In the genomic region with DNA sequence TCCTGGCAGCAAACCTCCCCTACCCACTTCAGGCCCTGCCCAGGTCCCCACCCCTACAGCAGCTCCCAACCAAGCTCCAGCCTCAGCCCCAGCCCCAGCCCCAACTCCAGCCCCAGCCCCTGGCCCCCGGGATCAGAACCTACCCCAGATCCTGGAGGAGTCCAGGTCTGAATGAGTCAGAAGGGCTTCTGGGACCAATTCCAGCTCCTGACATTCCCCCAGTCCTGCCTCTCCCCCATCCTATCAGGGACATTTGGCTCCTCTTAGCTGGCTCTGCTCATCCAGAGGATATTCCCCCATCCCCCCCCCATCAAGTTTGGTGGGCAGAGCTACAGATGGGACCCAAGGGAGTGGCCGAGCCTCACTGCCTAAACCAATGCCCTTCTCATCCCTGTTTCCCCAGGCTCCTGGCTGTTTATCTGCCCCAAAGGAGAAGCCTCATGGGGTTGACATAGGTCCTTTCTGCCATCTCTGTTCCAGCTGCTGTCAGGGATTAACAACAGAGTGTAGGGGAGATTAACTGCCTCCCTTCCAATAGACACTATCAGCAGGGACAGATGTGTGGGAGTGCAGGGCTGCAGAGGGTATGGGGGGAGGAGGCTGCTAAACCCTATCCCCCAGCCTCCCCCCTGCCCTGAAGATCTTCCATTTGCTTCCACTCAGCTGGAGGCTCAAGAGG, we compare ENCODE assay signal across 15 cellular contexts. TPM values are rescaled to one million over a fixed set of nuclear protein-coding genes. Genes with fewer than 3 reads are reported as not detected.
DNase-seq lines count a peak whose midpoint lies in the region; ATAC-seq, FAIRE-seq and TF ChIP-seq lines count a peak whose summit lies in the region.
"Had no signal": no experiment of that assay in that cellular context is flagged by ENCODE, and none has a peak within 500 bp of the region (broad histone marks: within the 10 kb centered on the region; RNA-seq: fewer than 3 reads in every experiment).

No MANE protein-coding gene starts in this region.

- TF ChIP-seq CTCF in WERI-Rb-1 (IDR thresholded peaks at IDR 0.05; ENCODE audit: low read depth, low read length) (no peak), heart left ventricle (IDR thresholded peaks at IDR 0.05) (no peak)

- 15 to 37% (median 37%) methylated on average over 2 of the region's 2 CpGs; no CpG with 5 or more reads in 1 of the 4 donors for WGBS in heart left ventricle, 4 donors

- H3K27ac ChIP-seq in WERI-Rb-1 = no peak overlapping the region
- H3K27ac ChIP-seq in heart left ventricle = peak overlapping the region in 1 of 12 donors; percentile 16
- H3K27ac ChIP-seq: transverse colon had no signal

- H3K4me3 ChIP-seq in WERI-Rb-1 (ENCODE audit: low read depth, low read length) (no peak overlapping the region), heart left ventricle (no peak overlapping the region)
- H3K4me3 ChIP-seq: HAP-1, transverse colon had no signal

- FAIRE-seq in RCC 7860 (lab: Jason Lieb, UNC) = no peak
- FAIRE-seq: frontal cortex, GM18507 had no signal

- peaks cover 0 to 11% (median 4%) of the 10 kb centered on the region in 12 donors for H3K4me1 ChIP-seq in heart left ventricle
- H3K4me1 ChIP-seq: HAP-1 had no signal

- ATAC-seq in heart left ventricle = peak; percentile 67 to 82 (median 80)

- H3K36me3 ChIP-seq in WERI-Rb-1 (peaks cover 70% of the 10 kb centered on the region), heart left ventricle (peaks cover 0 to 92% (median 79%) of the 10 kb centered on the region in 9 donors)

- no peak for TF ChIP-seq POLR2A in heart left ventricle (IDR thresholded peaks at IDR 0.05)

- H3K27me3 ChIP-seq in WERI-Rb-1 (ENCODE audit: insufficient read depth, low read depth, severe bottlenecking) = no peaks in the 10 kb centered on the region
- no peaks in the 10 kb centered on the region for H3K27me3 ChIP-seq in heart left ventricle
- H3K27me3 ChIP-seq: transverse colon had no signal

- peak; percentile 51 for DNase-seq in NCI-H2227 (lab: John Stamatoyannopoulos, UW; ENCODE audit: unreplicated experiment)
- DNase-seq in NCI-H2227 treated with DMSO at 0.1 percent for 48 hours (lab: John Stamatoyannopoulos, UW) = no peak
- peak; percentile 65 for DNase-seq in WERI-Rb-1
- peak in 4 of 5 donors; percentile 54 to 72 (median 62) for DNase-seq in heart left ventricle
- DNase-seq in ureter (ENCODE audit: low spot score) = peak; percentile 58
- DNase-seq in RCC 7860 (ENCODE audit: low spot score) = no peak
- DNase-seq in NCI-H1930 (lab: John Stamatoyannopoulos, UW) = no peak
- DNase-seq in NCI-H345 (lab: John Stamatoyannopoulos, UW) = no peak
- DNase-seq: activated B cell treated with CpG ODN at 0.5 μM for 24 hours; activated naive CD8-positive, alpha-beta T cell treated with anti-CD3 and anti-CD28 coated beads, Interleukin-2, amount 10 ng/mL, durations not matched to agents 7 days and 5 days; stimulated activated CD4-positive, alpha-beta T cell treated with anti-CD3 and anti-CD28 coated beads, Interleukin-2, amount 100 ng/mL, for 24 hours; transverse colon had no signal

- intact Hi-C loops in heart left ventricle (cut with DNase I) = loop anchor here in 1 of 10 donors (10.0 kb wide), 1 partner anchor 1266 kb away; no protein-coding TSS in a partner anchor

- H3K9me3 ChIP-seq in WERI-Rb-1 (ENCODE audit: severe bottlenecking) (no peaks in the 10 kb centered on the region), heart left ventricle (no peaks in the 10 kb centered on the region)
- H3K9me3 ChIP-seq: HAP-1, transverse colon had no signal

RNA-seq across cellular contexts. Expression of a gene that starts 16.5 kb away (rescaled TPM):
- total RNA-seq in heart left ventricle = 10 to 100 TPM in 1 of 9 donors, 1 to 10 TPM in 8; 1.3 to 17.9 (median 3.1) TPM
- 1 to 10 TPM; 2.2 to 4.3 TPM for polyA plus RNA-seq in heart left ventricle
- total RNA-seq in ureter = 15.3 TPM

RNA-seq across cellular contexts. Expression of a gene that starts 17.2 kb away (rescaled TPM):
- 1 to 10 TPM; 1.2 to 3.1 (median 2.1) TPM for total RNA-seq in heart left ventricle
- 1 to 10 TPM; 1.1 to 2.1 TPM for polyA plus RNA-seq in heart left ventricle
- total RNA-seq in ureter = 1.1 TPM

RNA-seq across cellular contexts. Expression of a gene that starts 22.1 kb away (rescaled TPM):
- total RNA-seq in heart left ventricle (10 to 100 TPM; 17.8 to 25.9 (median 23.6) TPM), ureter (64.2 TPM)
- polyA plus RNA-seq in heart left ventricle = 10 to 100 TPM; 19.5 to 19.9 TPM

RNA-seq across cellular contexts. Expression of a gene that starts 39.8 kb away (rescaled TPM):
- total RNA-seq in heart left ventricle (10 to 100 TPM; 11.0 to 28.2 (median 16.7) TPM), ureter (41.0 TPM)
- 10 to 100 TPM in 1 of 2 donors, 1 to 10 TPM in 1; 8.6 to 15.3 TPM for polyA plus RNA-seq in heart left ventricle

RNA-seq across cellular contexts. Expression of a gene that starts 46.0 kb away (rescaled TPM):
- total RNA-seq in heart left ventricle (10 to 100 TPM; 29.7 to 50.2 (median 41.5) TPM), ureter (45.7 TPM)
- 10 to 100 TPM; 18.8 to 23.8 TPM for polyA plus RNA-seq in heart left ventricle

Comparison
In these comparisons a context has a peak if more than half of its experiments do, and no peak if none do; other contexts are left out.
1. DNase-seq: peak in NCI-H2227 (single experiment), WERI-Rb-1 (single experiment), heart left ventricle (4 of 5) and ureter (single experiment); none in NCI-H2227 treated with DMSO at 0.1 percent for 48 hours (single experiment), RCC 7860 (single experiment), NCI-H1930 (0 of 2) and NCI-H345 (single experiment).